ENCODE assay signal across 2 cellular contexts in the genomic region with DNA sequence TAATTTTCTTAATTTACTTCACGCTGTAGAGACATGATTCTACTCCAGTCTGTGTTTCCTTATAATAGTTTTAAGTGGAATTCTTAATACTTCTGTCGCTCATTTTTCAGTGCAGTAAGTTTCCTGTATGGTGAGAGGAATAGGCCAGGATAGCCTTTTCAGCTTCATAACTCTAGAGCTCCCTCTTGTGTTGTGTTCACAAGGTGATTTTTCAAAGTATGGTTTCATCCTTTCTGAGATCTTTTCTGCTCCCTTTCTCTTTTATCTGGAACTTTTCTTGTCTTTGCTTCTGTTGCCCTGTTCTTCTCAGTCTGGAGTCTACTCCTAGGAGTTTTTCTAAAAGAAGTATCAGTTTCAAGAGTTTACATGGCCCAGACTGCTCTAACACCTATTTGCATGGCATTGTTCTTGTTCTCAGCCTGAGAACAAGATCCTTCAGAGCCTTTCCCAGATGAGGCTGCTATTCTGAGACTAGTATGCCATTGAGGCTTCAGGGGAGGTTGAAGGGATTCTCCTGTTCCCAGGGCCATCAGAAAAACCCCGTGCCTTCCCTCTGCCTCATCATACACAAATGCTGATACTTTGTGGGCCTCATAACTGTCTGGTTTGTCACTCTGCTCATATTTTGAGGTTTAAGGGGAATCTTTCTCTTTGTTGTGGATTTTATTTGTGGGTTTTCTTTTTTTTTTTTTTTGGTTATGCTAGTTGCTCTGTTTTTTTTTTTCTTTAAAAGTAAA.
A peak's percentile ranks its signal among the peaks of the same experiment; 100 is the strongest.
TF ChIP-seq lines count a peak whose summit lies in the region.

No MANE protein-coding gene starts in this region.

TF ChIP-seq in HCT116, 20 proteins besides CTCF, POLR2A, EP300 and RAD21:
- no peak for TF ChIP-seq ZFX (IDR thresholded peaks at IDR 0.05)
- TF ChIP-seq JUND (IDR thresholded peaks at IDR 0.05), result no peak
- no peak for TF ChIP-seq ELF1 (IDR thresholded peaks at IDR 0.05; ENCODE audit: borderline replicate concordance, low read depth)
- no peak for TF ChIP-seq TCF7L2 (IDR thresholded peaks at IDR 0.05; ENCODE audit: borderline replicate concordance, extremely low read depth, insufficient read depth, insufficient read length)

TF ChIP-seq in HepG2, 621 proteins besides CTCF, POLR2A, EP300 and RAD21:
- TF ChIP-seq SMC3 (IDR thresholded peaks at IDR 0.05; ENCODE audit: low read length) (peak; percentile 83), HMG20B (CRISPR knock-in tag; conservative IDR thresholded peaks at IDR 0.05) (no peak), ZNF607 (CRISPR knock-in tag; IDR thresholded peaks at IDR 0.05; ENCODE audit: borderline replicate concordance) (no peak), KAT8 (CRISPR knock-in tag; IDR thresholded peaks at IDR 0.05) (0 out of 2 replicates have a peak, but pooled peaks have one; percentile 23), STAG1 (CRISPR knock-in tag; IDR thresholded peaks at IDR 0.05) (peak; percentile 86), ZNF12 (CRISPR knock-in tag; IDR thresholded peaks at IDR 0.05) (peak; percentile 88), MIXL1 (CRISPR knock-in tag; IDR thresholded peaks at IDR 0.05) (0 out of 2 replicates have a peak, but pooled peaks have one; percentile 18), ZNF354B (CRISPR knock-in tag; IDR thresholded peaks at IDR 0.05) (no peak), ZSCAN9 (CRISPR knock-in tag; IDR thresholded peaks at IDR 0.05; ENCODE audit: borderline replicate concordance) (peak; percentile 16; the same call in 1 of the 2 replicates)
- TF ChIP-seq, protein P1, sequence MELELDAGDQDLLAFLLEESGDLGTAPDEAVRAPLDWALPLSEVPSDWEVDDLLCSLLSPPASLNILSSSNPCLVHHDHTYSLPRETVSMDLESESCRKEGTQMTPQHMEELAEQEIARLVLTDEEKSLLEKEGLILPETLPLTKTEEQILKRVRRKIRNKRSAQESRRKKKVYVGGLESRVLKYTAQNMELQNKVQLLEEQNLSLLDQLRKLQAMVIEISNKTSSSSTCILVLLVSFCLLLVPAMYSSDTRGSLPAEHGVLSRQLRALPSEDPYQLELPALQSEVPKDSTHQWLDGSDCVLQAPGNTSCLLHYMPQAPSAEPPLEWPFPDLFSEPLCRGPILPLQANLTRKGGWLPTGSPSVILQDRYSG (CRISPR knock-in tag; IDR thresholded peaks at IDR 0.05), result 0 out of 2 replicates have a peak, but pooled peaks have one; percentile 34
